ENCODE assay signal across 1 cellular context in the genomic region with DNA sequence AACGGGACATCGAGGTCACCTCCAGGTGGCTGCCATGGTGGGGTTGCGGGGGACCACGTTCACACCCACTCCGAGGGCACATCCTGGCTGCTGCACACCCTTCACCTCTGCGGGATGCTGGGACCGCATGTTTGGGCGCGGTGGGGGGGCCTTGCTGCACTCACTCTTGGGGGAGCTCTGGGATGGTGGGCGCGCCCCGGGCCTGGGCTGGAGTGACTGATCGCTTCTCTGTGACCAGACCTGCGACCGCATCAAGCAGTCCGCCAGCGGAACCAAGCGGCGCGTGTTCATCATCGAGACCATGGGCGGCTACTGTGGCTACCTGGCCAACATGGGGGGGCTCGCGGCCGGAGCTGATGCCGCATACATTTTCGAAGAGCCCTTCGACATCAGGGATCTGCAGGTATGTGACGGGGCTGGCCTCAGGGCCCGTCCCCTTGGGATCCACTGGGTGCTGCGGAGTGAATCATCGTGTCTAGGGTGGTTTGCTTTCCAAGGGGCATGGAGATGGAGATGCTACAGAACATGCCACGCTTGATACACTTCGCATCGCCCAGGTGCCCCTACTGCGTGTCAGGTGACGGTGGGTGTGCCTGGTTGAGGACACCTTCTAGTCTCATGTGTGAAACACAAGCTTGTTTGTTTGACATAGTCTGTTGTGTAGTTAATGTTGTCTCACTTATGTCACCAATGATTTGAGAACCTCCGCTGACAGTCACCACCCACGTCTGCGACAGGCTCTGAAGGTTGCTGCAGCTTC.
TF ChIP-seq lines count a peak whose summit lies in the region.

No MANE protein-coding gene starts in this region.

TF ChIP-seq in K562, 482 proteins besides CTCF, POLR2A, EP300 and RAD21:
- TF ChIP-seq, protein P1, sequence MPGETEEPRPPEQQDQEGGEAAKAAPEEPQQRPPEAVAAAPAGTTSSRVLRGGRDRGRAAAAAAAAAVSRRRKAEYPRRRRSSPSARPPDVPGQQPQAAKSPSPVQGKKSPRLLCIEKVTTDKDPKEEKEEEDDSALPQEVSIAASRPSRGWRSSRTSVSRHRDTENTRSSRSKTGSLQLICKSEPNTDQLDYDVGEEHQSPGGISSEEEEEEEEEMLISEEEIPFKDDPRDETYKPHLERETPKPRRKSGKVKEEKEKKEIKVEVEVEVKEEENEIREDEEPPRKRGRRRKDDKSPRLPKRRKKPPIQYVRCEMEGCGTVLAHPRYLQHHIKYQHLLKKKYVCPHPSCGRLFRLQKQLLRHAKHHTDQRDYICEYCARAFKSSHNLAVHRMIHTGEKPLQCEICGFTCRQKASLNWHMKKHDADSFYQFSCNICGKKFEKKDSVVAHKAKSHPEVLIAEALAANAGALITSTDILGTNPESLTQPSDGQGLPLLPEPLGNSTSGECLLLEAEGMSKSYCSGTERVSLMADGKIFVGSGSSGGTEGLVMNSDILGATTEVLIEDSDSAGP (CRISPR knock-in tag; IDR thresholded peaks at IDR 0.05), result no peak
- TF ChIP-seq, protein P2, sequence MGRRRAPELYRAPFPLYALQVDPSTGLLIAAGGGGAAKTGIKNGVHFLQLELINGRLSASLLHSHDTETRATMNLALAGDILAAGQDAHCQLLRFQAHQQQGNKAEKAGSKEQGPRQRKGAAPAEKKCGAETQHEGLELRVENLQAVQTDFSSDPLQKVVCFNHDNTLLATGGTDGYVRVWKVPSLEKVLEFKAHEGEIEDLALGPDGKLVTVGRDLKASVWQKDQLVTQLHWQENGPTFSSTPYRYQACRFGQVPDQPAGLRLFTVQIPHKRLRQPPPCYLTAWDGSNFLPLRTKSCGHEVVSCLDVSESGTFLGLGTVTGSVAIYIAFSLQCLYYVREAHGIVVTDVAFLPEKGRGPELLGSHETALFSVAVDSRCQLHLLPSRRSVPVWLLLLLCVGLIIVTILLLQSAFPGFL (CRISPR knock-in tag; IDR thresholded peaks at IDR 0.05), result no peak
- TF ChIP-seq SMARCC2 (IDR thresholded peaks at IDR 0.05; ENCODE audit: low read depth), result no peak
- peak; percentile 69 for TF ChIP-seq POLR2G (IDR thresholded peaks at IDR 0.05; ENCODE audit: low read depth, low read length)
- TF ChIP-seq FIP1L1 (IDR thresholded peaks at IDR 0.05; ENCODE audit: low read depth, low read length, poor library complexity, severe bottlenecking), result peak; percentile 32
- TF ChIP-seq MAFG (tag; conservative IDR thresholded peaks at IDR 0.05), result no peak
